15 cellular contexts compared by ENCODE assay signal in genomic region chr3:52436500-52437106, GRCh38. TPM values are rescaled to one million over a fixed set of nuclear protein-coding genes. Genes with fewer than 3 reads are reported as not detected.
DNase-seq lines count a peak whose midpoint lies in the region; ATAC-seq, FAIRE-seq and TF ChIP-seq lines count a peak whose summit lies in the region.
"Had no signal": no experiment of that assay in that cellular context is flagged by ENCODE, and none has a peak within 500 bp of the region (broad histone marks: within the 10 kb centered on the region; RNA-seq: fewer than 3 reads in every experiment).

No MANE protein-coding gene starts in this region.

- H3K9me3 Mint-ChIP-seq in effector memory CD8-positive, alpha-beta T cell = no peaks in the 10 kb centered on the region
- H3K9me3 Mint-ChIP-seq: CD8-positive, alpha-beta memory T cell had no signal

- H3K27me3 ChIP-seq in osteoblast (ENCODE audit: insufficient read depth, low read length) = peaks cover 10% of the 10 kb centered on the region
- H3K27me3 ChIP-seq: uterus had no signal

- no peaks in the 10 kb centered on the region for H3K4me1 ChIP-seq in osteoblast (ENCODE audit: insufficient read depth, low read length)
- H3K4me1 ChIP-seq: uterus had no signal

- peak; percentile 56 for DNase-seq in CMK (ENCODE audit: low read depth)
- peak; percentile 11 for DNase-seq in NCI-H69 (lab: John Stamatoyannopoulos, UW)
- DNase-seq in fibroblast of peridontal ligament (ENCODE audit: extremely low read depth) = peak; percentile 72
- DNase-seq in osteoblast (ENCODE audit: insufficient read length, low spot score, missing footprints) = peak; percentile 91
- no peak for DNase-seq in DMS114 treated with DMSO at 0.1 percent for 48 hours (lab: John Stamatoyannopoulos, UW; ENCODE audit: unreplicated experiment)
- DNase-seq in effector memory CD8-positive, alpha-beta T cell = no peak
- no peak for DNase-seq in RPMI8226
- no peak for DNase-seq in GM12892 (ENCODE audit: insufficient read length)
- DNase-seq: CD8-positive, alpha-beta memory T cell; cerebellar nuclear complex; NCI-H446 treated with DMSO at 0.1 percent for 48 hours had no signal

- H2AFZ ChIP-seq in osteoblast (ENCODE audit: low read length) = no peak overlapping the region

- H3K9me3 ChIP-seq in osteoblast (ENCODE audit: low read depth, low read length) = no peaks in the 10 kb centered on the region
- H3K9me3 ChIP-seq: uterus had no signal

- no peak for ATAC-seq in effector memory CD8-positive, alpha-beta T cell (replicated peaks)

- H4K20me1 ChIP-seq in osteoblast (ENCODE audit: insufficient read depth, low read length) = no peaks in the 10 kb centered on the region

- TF ChIP-seq CTCF in osteoblast (IDR thresholded peaks at IDR 0.05; ENCODE audit: extremely low read depth, low read depth, low read length) = no peak

- H3K27me3 Mint-ChIP-seq in effector memory CD8-positive, alpha-beta T cell = peaks cover 0 to 8% of the 10 kb centered on the region in 2 donors
- H3K27me3 Mint-ChIP-seq: CD8-positive, alpha-beta memory T cell had no signal

- no peaks in the 10 kb centered on the region for H3K79me2 ChIP-seq in osteoblast (ENCODE audit: insufficient read depth, low read length)

- no peak overlapping the region for H3K27ac Mint-ChIP-seq in effector memory CD8-positive, alpha-beta T cell
- H3K27ac Mint-ChIP-seq: CD8-positive, alpha-beta memory T cell had no signal

- no peak overlapping the region for H3K4me3 ChIP-seq in osteoblast (ENCODE audit: insufficient read depth, low read length)
- H3K4me3 ChIP-seq: uterus had no signal

- H3K36me3 ChIP-seq in osteoblast (ENCODE audit: insufficient read depth, low read length) = no peaks in the 10 kb centered on the region
- H3K36me3 ChIP-seq: uterus had no signal

- H3K36me3 Mint-ChIP-seq in effector memory CD8-positive, alpha-beta T cell (ENCODE audit: insufficient read depth) = no peaks in the 10 kb centered on the region
- H3K36me3 Mint-ChIP-seq: CD8-positive, alpha-beta memory T cell had no signal

- peaks cover 0 to 3% of the 10 kb centered on the region in 2 donors for H3K4me1 Mint-ChIP-seq in effector memory CD8-positive, alpha-beta T cell (ENCODE audit: low read depth in 2 of 2)

- no peak for FAIRE-seq in GM12892 (lab: Jason Lieb, UNC)
- FAIRE-seq: frontal cortex had no signal

- no peak overlapping the region for H3K4me2 ChIP-seq in osteoblast (ENCODE audit: insufficient read depth, low read length)

- TF ChIP-seq POLR2A in GM12892 (IDR thresholded peaks at IDR 0.05; ENCODE audit: low read depth, low read length) = no peak

- H3K4me3 Mint-ChIP-seq in effector memory CD8-positive, alpha-beta T cell = no peak overlapping the region
- H3K4me3 Mint-ChIP-seq: CD8-positive, alpha-beta memory T cell had no signal

- no peak overlapping the region for H3K27ac ChIP-seq in osteoblast (ENCODE audit: low read depth, low read length)
- H3K27ac ChIP-seq: uterus had no signal

RNA-seq across cellular contexts. Expression of gene SEMA3G, which starts 8.3 kb away (rescaled TPM):
- under 0.01 TPM in 1 of 2 replicates, not detected in the other for total RNA-seq in osteoblast
- polyA plus RNA-seq in GM12892 (2012; ENCODE audit: missing spikeins) = not detected
- polyA plus RNA-seq: CD8-positive, alpha-beta memory T cell had no signal

RNA-seq across cellular contexts. Expression of gene TNNC1, which starts 17.2 kb away (rescaled TPM):
- 0.29 and 0.36 TPM in 2 replicates for total RNA-seq in osteoblast
- polyA plus RNA-seq in GM12892 (2012; ENCODE audit: missing spikeins) = 1.7 TPM
- total RNA-seq: lung microvascular endothelial cell, M059J had no signal
- polyA plus RNA-seq: CD8-positive, alpha-beta memory T cell had no signal

RNA-seq across cellular contexts. Expression of gene NISCH, which starts 18.8 kb away (rescaled TPM):
- total RNA-seq in osteoblast = 72.2 and 83.2 TPM in 2 replicates
- polyA plus RNA-seq in GM12892 (2012; ENCODE audit: missing spikeins) = 19.2 TPM

RNA-seq across cellular contexts. Expression of gene PHF7, which starts 26.1 kb away (rescaled TPM):
- 8.8 and 10.9 TPM in 2 replicates for total RNA-seq in osteoblast
- 8.6 TPM for polyA plus RNA-seq in GM12892 (2012; ENCODE audit: missing spikeins)

RNA-seq across cellular contexts. Expression of gene BAP1, which starts 26.8 kb away (rescaled TPM):
- 65.4 and 72.4 TPM in 2 replicates for total RNA-seq in osteoblast
- polyA plus RNA-seq in GM12892 (2012; ENCODE audit: missing spikeins) = 51.3 TPM

Comparison
In these comparisons a context has a peak if more than half of its experiments do, and no peak if none do; other contexts are left out.
1. DNase-seq: peak in CMK (single experiment), NCI-H69 (single experiment), fibroblast of peridontal ligament (single experiment) and osteoblast (single experiment); none in DMS114 treated with DMSO at 0.1 percent for 48 hours (single experiment), effector memory CD8-positive, alpha-beta T cell (0 of 3), RPMI8226 (single experiment) and GM12892 (single experiment).